In genomic region chrX:38561126-38561868, GRCh38 we compare ENCODE assay signal across 8 cellular contexts. TPM values are rescaled to one million over a fixed set of nuclear protein-coding genes. Genes with fewer than 3 reads are reported as not detected.
DNase-seq lines count a peak whose midpoint lies in the region; ATAC-seq and TF ChIP-seq lines count a peak whose summit lies in the region.

TSS of gene TSPAN7 (plus strand) at chrX:38561542. CDS start at chrX:38561547, 5 bp downstream.

- H3K36me3 Mint-ChIP-seq in IgD-negative memory B cell (no peaks in the 10 kb centered on the region), nephron (ENCODE audit: low read depth) (no peaks in the 10 kb centered on the region)
- no peaks in the 10 kb centered on the region for H3K36me3 Mint-ChIP-seq in stimulated activated naive B cell treated with anti-CD40 and anti-IgM and Interleukin-4, amounts not matched to agents 10 μg/mL and 1 μg/mL and 100 μg/mL, for 72 hours

- peak; percentile 87 for ATAC-seq in GM19351 (IDR thresholded peaks at IDR 0.05; ENCODE audit: unreplicated experiment)
- ATAC-seq in stimulated activated naive B cell treated with anti-CD40 and anti-IgM and Interleukin-4, amounts not matched to agents 10 μg/mL and 1 μg/mL and 100 μg/mL, for 72 hours (replicated peaks), result peak; percentile 93 to 96

- TF ChIP-seq CTCF in fibroblast of villous mesenchyme (IDR thresholded peaks at IDR 0.05; ENCODE audit: insufficient read depth, low read depth, low read length) (no peak), nephron (IDR thresholded peaks at IDR 0.05; ENCODE audit: unreplicated experiment in 3 of 3) (no peak)

- H3K4me3 Mint-ChIP-seq in IgD-negative memory B cell, result peak within 1 kb of the TSS; percentile 68 to 93 (median 82)
- H3K4me3 Mint-ChIP-seq in nephron, result peak within 1 kb of the TSS; percentile 89 to 93 (median 93)
- H3K4me3 Mint-ChIP-seq in stimulated activated naive B cell treated with anti-CD40 and anti-IgM and Interleukin-4, amounts not matched to agents 10 μg/mL and 1 μg/mL and 100 μg/mL, for 72 hours, result peak within 1 kb of the TSS; percentile 83 to 90

- H3K27ac Mint-ChIP-seq in IgD-negative memory B cell (no peak within 1 kb of the TSS), nephron (peak within 1 kb of the TSS in 1 of 3 experiments; percentile 49)
- H3K27ac Mint-ChIP-seq in stimulated activated naive B cell treated with anti-CD40 and anti-IgM and Interleukin-4, amounts not matched to agents 10 μg/mL and 1 μg/mL and 100 μg/mL, for 72 hours, result no peak within 1 kb of the TSS

- peak within 1 kb of the TSS; percentile 52 for H3K4me3 ChIP-seq in fibroblast of villous mesenchyme (ENCODE audit: low read depth, low read length)

- DNase-seq in AG20443 (ENCODE audit: low spot score) (peak; percentile 89), RPMI7951 (ENCODE audit: low read depth) (peak; percentile 70), fibroblast of villous mesenchyme (ENCODE audit: low read depth) (peak; percentile 33)
- peak; percentile 90 for DNase-seq in activated effector memory CD4-positive, alpha-beta T cell treated with anti-CD3 and anti-CD28 coated beads, Interleukin-2, amount 50 U/mL, for 16 hours
- DNase-seq in stimulated activated naive B cell treated with anti-CD40 and anti-IgM and Interleukin-4, amounts not matched to agents 10 μg/mL and 1 μg/mL and 100 μg/mL, for 72 hours, result peak; percentile 64

- H3K4me1 Mint-ChIP-seq in IgD-negative memory B cell, result peaks cover 0 to 4% (median 2%) of the 10 kb centered on the region in 3 donors
- H3K4me1 Mint-ChIP-seq in nephron, result no peaks in the 10 kb centered on the region
- H3K4me1 Mint-ChIP-seq in stimulated activated naive B cell treated with anti-CD40 and anti-IgM and Interleukin-4, amounts not matched to agents 10 μg/mL and 1 μg/mL and 100 μg/mL, for 72 hours, result peaks cover 2 to 4% of the 10 kb centered on the region in 2 donors

- H3K27me3 Mint-ChIP-seq in IgD-negative memory B cell, result peaks cover 7% of the 10 kb centered on the region
- no peaks in the 10 kb centered on the region for H3K27me3 Mint-ChIP-seq in nephron (ENCODE audit: low read depth)
- no peaks in the 10 kb centered on the region for H3K27me3 Mint-ChIP-seq in stimulated activated naive B cell treated with anti-CD40 and anti-IgM and Interleukin-4, amounts not matched to agents 10 μg/mL and 1 μg/mL and 100 μg/mL, for 72 hours

- no peaks in the 10 kb centered on the region for H3K9me3 Mint-ChIP-seq in IgD-negative memory B cell
- H3K9me3 Mint-ChIP-seq in nephron, result peaks cover 4% of the 10 kb centered on the region
- H3K9me3 Mint-ChIP-seq in stimulated activated naive B cell treated with anti-CD40 and anti-IgM and Interleukin-4, amounts not matched to agents 10 μg/mL and 1 μg/mL and 100 μg/mL, for 72 hours, result no peaks in the 10 kb centered on the region

RNA-seq across cellular contexts. Expression of gene TSPAN7, which starts in this region (rescaled TPM):
- not detected for polyA plus RNA-seq in IgD-negative memory B cell
- 0.12 TPM in 1 of 2 replicates, not detected in the other for total RNA-seq in RPMI7951 (2014; rRNA removed; shearing (Covaris generic))
- not detected in 2 replicates for total RNA-seq in fibroblast of villous mesenchyme

Comparison
In these comparisons a context has a peak if more than half of its experiments do, and no peak if none do; other contexts are left out.
1. Peak in every context shown above with its lines: DNase-seq, ATAC-seq and H3K4me3 ChIP-seq.
2. Peak in DNase-seq in RPMI7951; RNA of the gene not detected or under 1 TPM.
3. Peak in DNase-seq and H3K4me3 ChIP-seq in fibroblast of villous mesenchyme; RNA of the gene not detected or under 1 TPM.
4. DNase-seq: peak in every context shown above with its lines; median percentile 90 in activated effector memory CD4-positive, alpha-beta T cell treated with anti-CD3 and anti-CD28 coated beads, Interleukin-2, amount 50 U/mL, for 16 hours; 89 in AG20443; 70 in RPMI7951; 64 in stimulated activated naive B cell treated with anti-CD40 and anti-IgM and Interleukin-4, amounts not matched to agents 10 μg/mL and 1 μg/mL and 100 μg/mL, for 72 hours; 33 in fibroblast of villous mesenchyme.